In genomic region chr12:106962291-106962690, GRCh38 we compare ENCODE assay signal across 2 cellular contexts.
A peak's percentile ranks its signal among the peaks of the same experiment; 100 is the strongest.
TF ChIP-seq lines count a peak whose summit lies in the region.

No MANE protein-coding gene starts in this region.

TF ChIP-seq in HEK293, 187 proteins besides CTCF, POLR2A, EP300 and RAD21:
- TF ChIP-seq OSR2 (tag by site-specific recombination; IDR thresholded peaks at IDR 0.05) (peak; percentile 41; the same call in 1 of the 2 replicates), ZBTB21 (tag by site-specific recombination; IDR thresholded peaks at IDR 0.05) (no peak), FEZF1 (tag by site-specific recombination; IDR thresholded peaks at IDR 0.05) (peak; percentile 81)

TF ChIP-seq in K562, 482 proteins besides CTCF, POLR2A, EP300 and RAD21:
- TF ChIP-seq PBX2 (CRISPR knock-in tag; IDR thresholded peaks at IDR 0.05; ENCODE audit: low read depth) (no peak), PBX2 (tag; conservative IDR thresholded peaks at IDR 0.05; ENCODE audit: low read depth) (peak; percentile 52), MEIS2 (IDR thresholded peaks at IDR 0.05; ENCODE audit: partially characterized antibody) (peak; percentile 33), NR2C1 (IDR thresholded peaks at IDR 0.05) (no peak), NR2C1 (tag; IDR thresholded peaks at IDR 0.05) (no peak)
- TF ChIP-seq, protein P1, sequence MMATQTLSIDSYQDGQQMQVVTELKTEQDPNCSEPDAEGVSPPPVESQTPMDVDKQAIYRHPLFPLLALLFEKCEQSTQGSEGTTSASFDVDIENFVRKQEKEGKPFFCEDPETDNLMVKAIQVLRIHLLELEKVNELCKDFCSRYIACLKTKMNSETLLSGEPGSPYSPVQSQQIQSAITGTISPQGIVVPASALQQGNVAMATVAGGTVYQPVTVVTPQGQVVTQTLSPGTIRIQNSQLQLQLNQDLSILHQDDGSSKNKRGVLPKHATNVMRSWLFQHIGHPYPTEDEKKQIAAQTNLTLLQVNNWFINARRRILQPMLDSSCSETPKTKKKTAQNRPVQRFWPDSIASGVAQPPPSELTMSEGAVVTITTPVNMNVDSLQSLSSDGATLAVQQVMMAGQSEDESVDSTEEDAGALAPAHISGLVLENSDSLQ (IDR thresholded peaks at IDR 0.05) = peak; percentile 65
